In the genomic region with DNA sequence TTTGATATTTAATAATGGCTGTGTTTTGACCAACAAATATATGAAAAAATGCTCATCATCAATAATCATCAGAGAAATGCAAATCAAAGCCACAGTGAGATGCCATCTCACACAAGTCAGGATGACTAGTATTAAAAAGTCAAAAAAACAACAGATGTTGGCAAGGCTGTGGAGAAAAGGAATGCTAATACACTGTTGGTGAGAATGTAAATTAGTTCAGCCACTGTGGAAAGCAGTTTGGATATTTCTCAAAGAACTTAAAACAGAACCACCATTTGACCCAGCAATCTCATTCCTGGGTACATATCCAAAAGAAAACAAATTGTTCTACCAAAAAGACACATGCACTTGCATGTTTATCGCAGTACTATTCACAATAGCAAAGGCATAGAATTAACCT, we compare ENCODE assay signal across 5 cellular contexts. TPM values are rescaled to one million over a fixed set of nuclear protein-coding genes. Genes with fewer than 3 reads are reported as not detected.
"Had no signal": no experiment of that assay in that cellular context is flagged by ENCODE, and none has a peak within 500 bp of the region (broad histone marks: within the 10 kb centered on the region; RNA-seq: fewer than 3 reads in every experiment).

No MANE protein-coding gene starts in this region.

RNA-seq across cellular contexts. Expression of a gene that starts 30.0 kb away (rescaled TPM):
- total RNA-seq: activated CD8-positive, alpha-beta T cell treated with anti-CD3 and anti-CD28 coated beads, Interleukin-2, amount 10 ng/mL, durations not matched to agents 7 days and 5 days; activated naive CD8-positive, alpha-beta T cell treated with anti-CD3 and anti-CD28 coated beads, Interleukin-2, amount 10 ng/mL, durations not matched to agents 7 days and 5 days; PC-3; T-helper 17 cell had no signal
- polyA plus RNA-seq: K562 had no signal
